Comparison of ENCODE assay signal across 8 cellular contexts in the genomic region with DNA sequence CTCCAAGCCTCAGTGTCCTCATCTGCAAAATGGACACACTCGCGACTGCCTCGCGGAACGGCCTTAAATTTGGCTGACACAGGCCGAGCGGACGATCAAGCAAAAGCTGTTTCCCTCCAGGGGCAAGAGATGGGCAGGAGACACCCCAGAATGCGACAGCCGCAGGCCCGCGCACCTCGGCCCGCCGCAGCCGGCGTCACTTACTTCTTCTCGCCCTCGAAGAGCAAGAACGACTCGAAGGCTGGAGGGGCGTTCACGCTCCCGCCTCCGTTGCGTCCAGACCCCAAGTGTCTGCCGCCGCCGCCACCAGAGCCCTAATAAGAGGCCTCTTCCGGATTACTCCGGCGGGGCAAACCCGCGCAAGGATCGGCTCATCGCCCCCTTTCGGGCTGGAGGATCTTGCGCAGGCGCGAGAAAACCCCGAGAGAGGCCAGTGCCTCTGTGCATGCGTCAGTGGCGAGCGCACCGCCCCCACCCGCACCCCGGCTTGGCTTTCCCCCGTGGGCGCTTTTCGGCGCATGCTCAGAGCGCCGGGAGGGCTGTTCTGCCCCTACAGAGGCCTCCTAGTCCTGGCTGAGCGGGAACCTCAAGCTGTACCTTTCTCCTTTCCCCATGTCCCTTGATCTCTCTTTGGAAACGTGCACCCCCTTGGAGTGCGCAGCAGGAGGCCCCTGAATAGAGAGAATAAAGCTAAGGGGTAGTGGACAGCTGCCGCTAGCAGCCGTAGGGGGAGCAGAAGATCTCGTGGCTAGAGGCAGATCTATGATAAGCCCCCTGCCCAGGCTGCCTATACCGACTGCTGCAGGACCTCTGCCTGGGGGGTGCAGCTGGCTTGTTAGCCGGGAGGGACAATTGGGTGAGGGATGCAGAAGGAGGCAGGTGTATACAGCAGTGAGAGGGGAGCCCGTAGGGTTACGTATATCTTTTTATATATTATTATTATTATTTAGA. TPM values are rescaled to one million over a fixed set of nuclear protein-coding genes. Genes with fewer than 3 reads are reported as not detected.
DNase-seq lines count a peak whose midpoint lies in the region; ATAC-seq and TF ChIP-seq lines count a peak whose summit lies in the region.
"Not testable (repeated sequence)": the region's sequence is repeated elsewhere in the genome, so short reads cannot be mapped to it uniquely, and the experiment has no call there.

No MANE protein-coding gene starts in this region.

- peak overlapping the region; percentile 89 to 90 for H3K27ac Mint-ChIP-seq in natural killer cell
- peak overlapping the region; percentile 91 for H3K27ac Mint-ChIP-seq in stimulated activated naive B cell treated with anti-CD40 and anti-IgM and Interleukin-4, amounts not matched to agents 10 μg/mL and 1 μg/mL and 100 μg/mL, for 72 hours

- intact Hi-C loops in natural killer cell (cut with micrococcal nuclease): not testable (repeated sequence)

- peaks cover 5 to 13% of the 10 kb centered on the region in 2 donors for H3K4me1 Mint-ChIP-seq in natural killer cell
- peaks cover 5 to 15% of the 10 kb centered on the region in 2 donors for H3K4me1 Mint-ChIP-seq in stimulated activated naive B cell treated with anti-CD40 and anti-IgM and Interleukin-4, amounts not matched to agents 10 μg/mL and 1 μg/mL and 100 μg/mL, for 72 hours

- TF ChIP-seq CTCF in fibroblast of mammary gland (conservative IDR thresholded peaks at IDR 0.05; ENCODE audit: control insufficient read depth, insufficient read depth, low read depth, low read length) (peak; percentile 45), natural killer cell (IDR thresholded peaks at IDR 0.05) (peak; percentile 49)

- not testable (repeated sequence) for H3K9me3 Mint-ChIP-seq in natural killer cell; stimulated activated naive B cell treated with anti-CD40 and anti-IgM and Interleukin-4, amounts not matched to agents 10 μg/mL and 1 μg/mL and 100 μg/mL, for 72 hours

- H3K4me3 ChIP-seq in fibroblast of mammary gland (ENCODE audit: control insufficient read depth, low read depth, low read length): peak overlapping the region; percentile 59

- not testable (repeated sequence) for H3K27me3 Mint-ChIP-seq in natural killer cell (ENCODE audit: low read depth in 2 of 2); stimulated activated naive B cell treated with anti-CD40 and anti-IgM and Interleukin-4, amounts not matched to agents 10 μg/mL and 1 μg/mL and 100 μg/mL, for 72 hours

- H3K36me3 Mint-ChIP-seq in natural killer cell; stimulated activated naive B cell treated with anti-CD40 and anti-IgM and Interleukin-4, amounts not matched to agents 10 μg/mL and 1 μg/mL and 100 μg/mL, for 72 hours: not testable (repeated sequence)

- DNase-seq in ELR (ENCODE audit: low read depth): peak; percentile 97
- peak; percentile 98 for DNase-seq in GOT3 (lab: John Stamatoyannopoulos, UW)
- peak; percentile 94 for DNase-seq in Kasumi-1 (lab: John Stamatoyannopoulos, UW)
- peak; percentile 94 for DNase-seq in RKO (ENCODE audit: low spot score)
- DNase-seq in activated T-helper 1 cell treated with anti-CD3 and anti-CD28 coated beads, Interleukin-2, amount 50 U/mL, for 16 hours (ENCODE audit: low read depth in 1 of 2, low spot score in 1 of 2): peak; percentile 99
- DNase-seq in fibroblast of mammary gland (ENCODE audit: low read depth): peak; percentile 93
- peak; percentile 99 for DNase-seq in natural killer cell
- peak; percentile 100 for DNase-seq in stimulated activated naive B cell treated with anti-CD40 and anti-IgM and Interleukin-4, amounts not matched to agents 10 μg/mL and 1 μg/mL and 100 μg/mL, for 72 hours

- ATAC-seq in natural killer cell: peak; percentile 93 to 98 (median 94)
- peak; percentile 96 to 97 for ATAC-seq in stimulated activated naive B cell treated with anti-CD40 and anti-IgM and Interleukin-4, amounts not matched to agents 10 μg/mL and 1 μg/mL and 100 μg/mL, for 72 hours (replicated peaks)

- H3K4me3 Mint-ChIP-seq in natural killer cell: peak overlapping the region; percentile 89
- peak overlapping the region; percentile 85 to 89 for H3K4me3 Mint-ChIP-seq in stimulated activated naive B cell treated with anti-CD40 and anti-IgM and Interleukin-4, amounts not matched to agents 10 μg/mL and 1 μg/mL and 100 μg/mL, for 72 hours

RNA-seq across cellular contexts. Expression of a gene that starts 21.4 kb away (rescaled TPM):
- under 1 TPM in 2 of 3 donors, not detected in 1; 0.18 to 0.24 TPM for total RNA-seq in natural killer cell

RNA-seq across cellular contexts. Expression of a gene that starts 25.4 kb away (rescaled TPM):
- 100 to 1,000 TPM; 123 to 129 (median 129) TPM for total RNA-seq in natural killer cell

RNA-seq across cellular contexts. Expression of a gene that starts 46.2 kb away (rescaled TPM):
- total RNA-seq in natural killer cell: 1 to 10 TPM; 1.0 to 1.9 (median 1.5) TPM

Comparison
In these comparisons a context has a peak if more than half of its experiments do, and no peak if none do; other contexts are left out.
1. Peak in every context shown above with its lines: DNase-seq, ATAC-seq and H3K4me3 ChIP-seq.